ENCODE assay signal across 19 cellular contexts in the genomic region with DNA sequence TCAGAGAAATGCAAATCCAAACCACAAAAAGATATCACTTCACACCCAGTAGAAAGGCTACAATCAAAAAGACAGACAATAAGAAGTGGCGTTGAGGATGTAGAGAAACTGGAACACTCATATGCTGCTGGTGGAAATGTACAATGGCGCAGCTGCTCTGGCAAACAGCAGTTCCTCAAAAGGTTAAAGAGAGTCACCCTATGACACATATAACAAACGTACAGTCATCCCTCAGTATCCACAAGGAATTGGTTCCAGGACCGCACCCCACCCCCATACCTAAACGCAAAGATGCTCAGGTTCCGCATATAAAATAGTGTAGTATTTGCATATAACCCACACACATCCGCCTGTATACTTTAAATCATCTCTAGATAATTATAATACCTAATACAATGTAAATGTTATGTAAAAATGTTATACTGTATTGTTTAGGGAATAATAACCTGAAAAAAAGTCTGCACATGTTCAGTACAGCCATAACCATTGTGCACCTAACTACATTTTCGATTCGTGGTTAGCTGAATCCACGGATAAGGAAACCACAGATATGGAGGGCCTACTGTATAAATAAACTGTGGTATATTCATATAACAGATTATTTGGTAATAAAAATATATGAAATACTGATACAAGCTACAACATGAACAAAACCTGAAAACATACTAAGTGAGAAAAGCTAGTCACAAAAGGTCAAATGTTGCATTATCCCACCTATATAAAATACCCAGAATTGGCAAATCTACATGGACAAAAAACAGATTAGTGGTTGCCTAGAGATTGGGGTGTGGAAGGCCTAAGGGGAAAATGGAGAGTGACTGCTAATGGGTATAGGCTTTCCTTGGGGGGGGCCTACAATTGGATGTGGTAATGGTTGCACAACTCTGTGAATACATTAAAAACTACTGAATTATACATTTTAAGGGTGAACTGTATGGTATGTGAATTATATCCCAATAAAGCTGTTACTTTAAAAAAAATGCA. TPM values are rescaled to one million over a fixed set of nuclear protein-coding genes. Genes with fewer than 3 reads are reported as not detected.
DNase-seq lines count a peak whose midpoint lies in the region; ATAC-seq, FAIRE-seq and TF ChIP-seq lines count a peak whose summit lies in the region.
"Had no signal": no experiment of that assay in that cellular context is flagged by ENCODE, and none has a peak within 500 bp of the region (broad histone marks: within the 10 kb centered on the region; RNA-seq: fewer than 3 reads in every experiment).

No MANE protein-coding gene starts in this region.

- H3K4me3 ChIP-seq in CD4-positive, alpha-beta memory T cell (ENCODE audit: low read length in 2 of 2), result no peak overlapping the region
- H3K4me3 ChIP-seq: cardiac muscle cell, GM12878 had no signal

- POLR2A ChIA-PET in CD4-positive, alpha-beta memory T cell (lab: Charles Lee; ENCODE audit: partially characterized antibody), result interaction anchor here (10.8 to 12.6 kb wide), 2 partner anchors 13 to 38 kb away, joined by 153 to 308 read pairs; partner anchors contain the start of gene UXS1
- POLR2A ChIA-PET in T-cell (lab: Charles Lee), result no interaction called here

- H3K27ac Mint-ChIP-seq in CD4-positive, alpha-beta memory T cell, result peak overlapping the region; percentile 58 to 91 (median 77)
- peak overlapping the region; percentile 99 to 100 for H3K27ac Mint-ChIP-seq in T-cell
- H3K27ac Mint-ChIP-seq: progenitor cell of endocrine pancreas had no signal

- no peak for DNase-seq in CD4-positive, alpha-beta memory T cell
- DNase-seq in GM12892 (ENCODE audit: insufficient read length) (no peak), T-cell (no peak), epithelial cell of prostate (ENCODE audit: low read depth, low spot score) (no peak), dermis blood vessel endothelial cell (no peak), HTR-8/SVneo (ENCODE audit: insufficient read length, low spot score) (no peak)
- DNase-seq: activated naive CD8-positive, alpha-beta T cell treated with anti-CD3 and anti-CD28 coated beads, Interleukin-2, amount 10 ng/mL, durations not matched to agents 7 days and 5 days; AML-193; erythroblast; NCI-H1694 treated with DMSO at 0.1 percent for 48 hours; NCI-H446; RPMI8226; stimulated activated CD4-positive, alpha-beta T cell treated with anti-CD3 and anti-CD28 coated beads, Interleukin-2, amount 100 ng/mL, for 48 hours had no signal

- H3K4me1 Mint-ChIP-seq in CD4-positive, alpha-beta memory T cell, result peaks cover 47 to 89% (median 70%) of the 10 kb centered on the region in 4 donors
- H3K4me1 Mint-ChIP-seq in T-cell, result peaks cover 80 to 91% (median 89%) of the 10 kb centered on the region in 3 donors

- FAIRE-seq in GM12892 (lab: Jason Lieb, UNC) (peak; percentile 57), HTR-8/SVneo (lab: Jason Lieb, UNC) (no peak)
- FAIRE-seq: GM12878 had no signal

- H3K9me3 ChIP-seq in CD4-positive, alpha-beta memory T cell (ENCODE audit: control insufficient read depth in 1 of 2, low read length in 2 of 2), result peaks cover 0 to 6% of the 10 kb centered on the region in 2 donors

- peaks cover 61 to 67% of the 10 kb centered on the region in 2 donors for H3K36me3 Mint-ChIP-seq in CD4-positive, alpha-beta memory T cell
- H3K36me3 Mint-ChIP-seq in T-cell, result peaks cover 72% of the 10 kb centered on the region

- H3K27me3 Mint-ChIP-seq in CD4-positive, alpha-beta memory T cell, result no peaks in the 10 kb centered on the region
- no peaks in the 10 kb centered on the region for H3K27me3 Mint-ChIP-seq in T-cell
- H3K27me3 Mint-ChIP-seq: activated naive CD8-positive, alpha-beta T cell treated with anti-CD3 and anti-CD28 coated beads, Interleukin-2, amount 10 ng/mL, durations not matched to agents 7 days and 5 days; progenitor cell of endocrine pancreas; stimulated activated naive CD8-positive, alpha-beta T cell treated with anti-CD3 and anti-CD28 coated beads, Interleukin-15, Interleukin-2, amounts not matched to agents 100 ng/mL and 50 ng/mL, for 24 hours had no signal

- intact Hi-C loops in CD4-positive, alpha-beta memory T cell (cut with micrococcal nuclease), result no loop called here

- peaks cover 0 to 37% (median 26%) of the 10 kb centered on the region in 8 donors for H3K9me3 Mint-ChIP-seq in CD4-positive, alpha-beta memory T cell
- peaks cover 13 to 22% (median 14%) of the 10 kb centered on the region in 3 donors for H3K9me3 Mint-ChIP-seq in T-cell

- TF ChIP-seq POLR2A in GM12892 (IDR thresholded peaks at IDR 0.05; ENCODE audit: low read depth, low read length), result no peak

- CTCF ChIA-PET in CD4-positive, alpha-beta memory T cell (lab: Charles Lee; ENCODE audit: partially characterized antibody), result interaction anchor here (0.8 to 6.7 kb wide), 6 partner anchors 10 to 50 kb away, joined by 4 to 65 read pairs (median 17); no protein-coding TSS in a partner anchor
- CTCF ChIA-PET in T-cell (lab: Charles Lee), result interaction anchor here in 1 of 2 donors (1.3 kb wide), 1 partner anchor 36 kb away, joined by 3 read pairs; no protein-coding TSS in a partner anchor

- H3K27me3 ChIP-seq in CD4-positive, alpha-beta memory T cell (ENCODE audit: insufficient read depth, low read length), result no peaks in the 10 kb centered on the region
- H3K27me3 ChIP-seq: cardiac muscle cell had no signal

- H3K4me1 ChIP-seq in CD4-positive, alpha-beta memory T cell (ENCODE audit: insufficient read depth, low read length), result peaks cover 52% of the 10 kb centered on the region

- no peak for ATAC-seq in T-cell (replicated peaks in 1 of 4)
- no peak for ATAC-seq in HG02623 (IDR thresholded peaks at IDR 0.05; ENCODE audit: unreplicated experiment)
- ATAC-seq: GM12878 had no signal

- H3K27ac ChIP-seq in CD4-positive, alpha-beta memory T cell (ENCODE audit: low read depth, low read length), result peak overlapping the region; percentile 80
- H3K27ac ChIP-seq in epithelial cell of prostate, result peak overlapping the region; percentile 3
- H3K27ac ChIP-seq: cardiac muscle cell had no signal

- peaks cover 23% of the 10 kb centered on the region for H3K36me3 ChIP-seq in CD4-positive, alpha-beta memory T cell (ENCODE audit: insufficient read depth, low read length)

- peak overlapping the region; percentile 45 to 96 (median 69) for H3K4me3 Mint-ChIP-seq in CD4-positive, alpha-beta memory T cell
- H3K4me3 Mint-ChIP-seq in T-cell, result peak overlapping the region; percentile 4 to 90 (median 39)
- H3K4me3 Mint-ChIP-seq: neural crest cell had no signal

RNA-seq across cellular contexts. Expression of gene UXS1, which starts 37.5 kb away (rescaled TPM):
- 100 to 1,000 TPM; 143 to 150 TPM for total RNA-seq in CD4-positive, alpha-beta memory T cell
- polyA plus RNA-seq in CD4-positive, alpha-beta memory T cell, result 10 to 100 TPM; 87.2 to 91.8 TPM
- 20.8 TPM for polyA plus RNA-seq in GM12892 (2012; ENCODE audit: missing spikeins)
- total RNA-seq in T-cell (100 to 1,000 TPM in 4 of 5 donors, 10 to 100 TPM in 1; 90.8 to 167 (median 145) TPM), dermis blood vessel endothelial cell (39.5 and 46.9 TPM in 2 replicates)
